15 cellular contexts compared by ENCODE assay signal in the genomic region with DNA sequence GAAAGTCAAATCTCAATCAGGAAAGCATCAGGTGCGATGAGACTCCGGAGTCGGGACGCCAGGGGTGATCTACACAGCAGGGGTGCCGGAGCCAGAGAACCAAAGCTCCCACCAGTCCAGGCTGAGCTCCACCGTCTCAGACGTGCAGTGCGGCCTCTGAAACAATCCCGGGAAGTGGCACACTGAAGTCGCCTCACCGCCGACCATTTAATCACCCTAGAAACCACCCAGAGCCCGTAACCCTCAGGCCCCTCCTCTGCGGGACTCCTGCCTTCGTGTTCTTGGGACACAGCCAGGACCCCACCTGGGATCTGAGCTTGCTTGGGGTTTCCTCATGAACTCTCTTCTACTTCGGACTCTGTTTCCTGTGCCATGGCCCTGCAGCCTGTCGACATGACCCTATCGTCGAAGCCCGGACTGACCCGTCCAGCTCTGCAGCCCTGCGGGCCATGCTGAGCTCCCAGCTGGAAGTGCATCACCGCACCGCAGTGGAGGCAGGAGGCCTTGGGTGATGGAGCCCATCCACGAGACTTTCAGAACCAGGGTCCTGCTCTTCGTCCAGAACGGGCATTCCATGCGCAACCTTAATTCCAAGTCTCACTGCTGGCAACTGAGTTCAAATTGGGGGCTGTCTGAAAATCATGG.
DNase-seq lines count a peak whose midpoint lies in the region; ATAC-seq and TF ChIP-seq lines count a peak whose summit lies in the region.
"Had no signal": no experiment of that assay in that cellular context is flagged by ENCODE, and none has a peak within 500 bp of the region (broad histone marks: within the 10 kb centered on the region; RNA-seq: fewer than 3 reads in every experiment).

No MANE protein-coding gene starts in this region.

- H3K4me3 Mint-ChIP-seq in osteocyte (ENCODE audit: unreplicated experiment): no peak overlapping the region
- H3K4me3 Mint-ChIP-seq: B cell; CD4-positive, alpha-beta T cell; IgD-negative memory B cell had no signal

- DNase-seq in right atrium auricular region (ENCODE audit: low spot score) (peak; percentile 46), Right ventricle myocardium superior (no peak), osteocyte (ENCODE audit: extremely low spot score, unreplicated experiment) (peak; percentile 76), vagina (ENCODE audit: extremely low spot score in 2 of 2) (peak; percentile 74 to 76), A673 (ENCODE audit: low spot score) (no peak)
- DNase-seq: C1 segment of cervical spinal cord; Calu3; CD4-positive, alpha-beta T cell; DMS 273 treated with DMSO at 0.1 percent for 48 hours; EL had no signal

- no peaks in the 10 kb centered on the region for H3K4me1 Mint-ChIP-seq in osteocyte (ENCODE audit: unreplicated experiment)
- H3K4me1 Mint-ChIP-seq: B cell, IgD-negative memory B cell had no signal

- POLR2A ChIA-PET in A673 (lab: Charles Lee; ENCODE audit: low non-redundant PET): no interaction called here

- H3K4me3 ChIP-seq in right atrium auricular region (no peak overlapping the region), iPS-18c (ENCODE audit: insufficient read depth, low read depth, low read length) (peak overlapping the region; percentile 20; the same call in 1 of the 2 replicates), vagina (no peak overlapping the region), A673 (ENCODE audit: low read depth, low read length, poor library complexity, severe bottlenecking) (no peak overlapping the region)

- H3K9me3 ChIP-seq in right atrium auricular region: no peaks in the 10 kb centered on the region
- H3K9me3 ChIP-seq in iPS-18c (ENCODE audit: control insufficient read depth, insufficient read depth, low read length): peaks cover 56% of the 10 kb centered on the region
- H3K9me3 ChIP-seq in vagina: no peaks in the 10 kb centered on the region
- peaks cover 2% of the 10 kb centered on the region for H3K9me3 ChIP-seq in A673 (ENCODE audit: low read depth, low read length, poor library complexity, severe bottlenecking)

- intact Hi-C loops in Right ventricle myocardium superior (cut with DNase I): no loop called here
- intact Hi-C loops in vagina (cut with DNase I): no loop called here
- intact Hi-C loops in A673 (cut with micrococcal nuclease; ENCODE audit: unreplicated experiment): no loop called here

- no peaks in the 10 kb centered on the region for H3K36me3 ChIP-seq in right atrium auricular region
- H3K36me3 ChIP-seq in vagina: no peaks in the 10 kb centered on the region
- no peaks in the 10 kb centered on the region for H3K36me3 ChIP-seq in A673 (ENCODE audit: insufficient read depth, low read length, poor library complexity, severe bottlenecking)

- no peaks in the 10 kb centered on the region for H3K36me3 Mint-ChIP-seq in osteocyte (ENCODE audit: unreplicated experiment)
- H3K36me3 Mint-ChIP-seq: IgD-negative memory B cell had no signal

- no peaks in the 10 kb centered on the region for H3K27me3 Mint-ChIP-seq in osteocyte (ENCODE audit: unreplicated experiment)

- no peak overlapping the region for H3K27ac ChIP-seq in right atrium auricular region
- no peak overlapping the region for H3K27ac ChIP-seq in vagina
- H3K27ac ChIP-seq in A673 (ENCODE audit: low read depth, low read length, poor library complexity, severe bottlenecking): no peak overlapping the region

- H3K27me3 ChIP-seq in right atrium auricular region: no peaks in the 10 kb centered on the region
- H3K27me3 ChIP-seq in vagina: peaks cover 4% of the 10 kb centered on the region
- no peaks in the 10 kb centered on the region for H3K27me3 ChIP-seq in A673 (replicated peaks; ENCODE audit: insufficient read depth, low read depth, low read length, poor library complexity)

- no peak for ATAC-seq in Right ventricle myocardium superior (ENCODE audit: poor library complexity)
- no peak for ATAC-seq in GM19351 (IDR thresholded peaks at IDR 0.05; ENCODE audit: unreplicated experiment)
- no peak for ATAC-seq in HG03095 (IDR thresholded peaks at IDR 0.05; ENCODE audit: unreplicated experiment)

- H3K4me1 ChIP-seq in right atrium auricular region (no peaks in the 10 kb centered on the region), vagina (no peaks in the 10 kb centered on the region), A673 (ENCODE audit: insufficient read depth, low read length, poor library complexity, severe bottlenecking) (no peaks in the 10 kb centered on the region)

- no peak for TF ChIP-seq POLR2A in vagina (IDR thresholded peaks at IDR 0.05)

- no peak overlapping the region for H3K27ac Mint-ChIP-seq in osteocyte (ENCODE audit: unreplicated experiment)
- H3K27ac Mint-ChIP-seq: B cell; CD4-positive, alpha-beta T cell; IgD-negative memory B cell had no signal

- peaks cover 18% of the 10 kb centered on the region for H3K9me3 Mint-ChIP-seq in osteocyte (ENCODE audit: unreplicated experiment)
- H3K9me3 Mint-ChIP-seq: CD4-positive, alpha-beta T cell had no signal

- no TSS peak for BruUV-seq in A673 (replicated peaks; lab: Mats Ljungman, UMichigan)

- CTCF ChIA-PET in A673 (lab: Charles Lee): no interaction called here

- TF ChIP-seq CTCF in right atrium auricular region (IDR thresholded peaks at IDR 0.05) (no peak), osteocyte (IDR thresholded peaks at IDR 0.05) (no peak), vagina (IDR thresholded peaks at IDR 0.05) (no peak), A673 (conservative IDR thresholded peaks at IDR 0.05; ENCODE audit: low read depth, low read length) (no peak)

Comparison
In these comparisons a context has a peak if more than half of its experiments do, and no peak if none do; other contexts are left out.
1. DNase-seq: peak in right atrium auricular region (single experiment), osteocyte (single experiment) and vagina (2 of 2); none in Right ventricle myocardium superior (single experiment) and A673 (single experiment).